16 cellular contexts compared by ENCODE assay signal in the genomic region with DNA sequence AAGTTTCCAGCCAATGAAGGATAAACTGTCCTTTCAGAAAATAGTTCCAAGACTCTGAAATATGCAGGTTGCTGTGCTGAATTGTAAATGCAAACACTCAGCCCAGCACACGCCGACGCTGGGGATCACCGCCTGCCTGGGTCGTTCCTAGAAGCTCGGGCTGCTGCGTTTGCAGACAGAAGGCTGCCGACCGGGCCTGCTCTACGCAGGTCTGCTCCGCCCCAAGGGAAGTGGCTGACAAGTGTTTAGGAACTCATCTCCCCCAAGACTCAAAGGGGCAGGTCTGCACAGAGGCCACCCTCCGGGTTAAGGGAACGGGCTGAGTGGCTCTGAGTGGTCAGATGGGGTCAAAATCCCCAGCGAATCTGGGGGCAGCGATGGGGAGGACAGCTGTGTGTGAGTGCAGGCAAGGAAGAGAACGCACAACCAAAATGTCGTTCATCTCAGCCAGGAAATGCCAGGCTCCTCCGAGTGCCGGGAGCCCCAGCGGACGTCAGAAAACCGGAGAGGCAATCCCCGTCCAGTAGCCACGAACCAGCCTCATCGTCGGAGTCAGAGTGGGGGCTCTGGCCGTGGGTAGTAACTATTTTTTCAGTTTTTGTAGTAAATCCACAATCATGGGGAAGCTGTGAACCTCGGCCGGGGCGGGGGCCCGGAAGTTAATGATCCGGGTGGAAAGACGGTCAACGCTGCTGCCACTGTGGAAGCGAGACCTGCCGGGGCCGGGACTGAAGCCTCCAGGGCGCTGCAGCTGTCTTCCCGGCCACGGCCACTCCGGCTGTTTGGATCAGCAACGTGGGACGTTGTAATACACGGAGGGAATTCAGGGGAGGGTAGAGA. TPM values are rescaled to one million over a fixed set of nuclear protein-coding genes. Genes with fewer than 3 reads are reported as not detected.
DNase-seq lines count a peak whose midpoint lies in the region; ATAC-seq and TF ChIP-seq lines count a peak whose summit lies in the region.
"Had no signal": no experiment of that assay in that cellular context is flagged by ENCODE, and none has a peak within 500 bp of the region (broad histone marks: within the 10 kb centered on the region; RNA-seq: fewer than 3 reads in every experiment).

No MANE protein-coding gene starts in this region.

- no peak for TF ChIP-seq CTCF in activated CD8-positive, alpha-beta T cell treated with anti-CD3 and anti-CD28 coated beads for 36 hours (IDR thresholded peaks at IDR 0.05)
- TF ChIP-seq CTCF in mammary epithelial cell (conservative IDR thresholded peaks at IDR 0.05 in 1 of 2, IDR thresholded peaks at IDR 0.05 in 1 of 2; ENCODE audit: extremely low read depth in 1 of 2, insufficient read depth in 1 of 2, low read depth in 1 of 2, low read length in 2 of 2) = no peak

- WGBS in mammary epithelial cell (ENCODE audit: low coverage, missing lambda C conversion rate) = 20% methylated on average over 35 of the region's 44 CpGs
- WGBS in aorta, 2 donors = 23% methylated on average over 44 of the region's 44 CpGs

- ATAC-seq in activated CD8-positive, alpha-beta T cell treated with anti-CD3 and anti-CD28 coated beads for 36 hours = no peak
- ATAC-seq in stimulated activated naive CD8-positive, alpha-beta T cell treated with anti-CD3 and anti-CD28 coated beads, Interleukin-15, Interleukin-2, amounts not matched to agents 100 U/mL and 50 U/mL, for 24 hours = no peak
- no peak for ATAC-seq in aorta (ENCODE audit: low FRiP score)

- H3K27me3 Mint-ChIP-seq in activated CD8-positive, alpha-beta T cell treated with anti-CD3 and anti-CD28 coated beads for 36 hours = peaks cover 23% of the 10 kb centered on the region
- H3K27me3 Mint-ChIP-seq in immature natural killer cell (ENCODE audit: low read depth in 3 of 3) = peaks cover 5 to 6% (median 5%) of the 10 kb centered on the region in 3 donors

- H3K9me3 ChIP-seq in mammary epithelial cell (replicated peaks; ENCODE audit: insufficient read depth, low read length) = peaks cover 17% of the 10 kb centered on the region
- H3K9me3 ChIP-seq in aorta (ENCODE audit: control insufficient read depth, low read length) = no peaks in the 10 kb centered on the region
- H3K9me3 ChIP-seq: colonic mucosa had no signal

- H3K4me3 ChIP-seq in mammary epithelial cell (replicated peaks in 1 of 3; ENCODE audit: insufficient read depth in 1 of 3, low read depth in 2 of 3, low read length in 3 of 3) (no peak overlapping the region), aorta (ENCODE audit: low read length in 2 of 2) (no peak overlapping the region)
- H3K4me3 ChIP-seq: colonic mucosa had no signal

- H3K4me3 Mint-ChIP-seq in activated CD8-positive, alpha-beta T cell treated with anti-CD3 and anti-CD28 coated beads for 36 hours = peak overlapping the region; percentile 43
- H3K4me3 Mint-ChIP-seq in immature natural killer cell = peak overlapping the region; percentile 58 to 80 (median 70)
- H3K4me3 Mint-ChIP-seq: H9 had no signal

- peak overlapping the region; percentile 38 for H3K27ac Mint-ChIP-seq in activated CD8-positive, alpha-beta T cell treated with anti-CD3 and anti-CD28 coated beads for 36 hours
- H3K27ac Mint-ChIP-seq in immature natural killer cell = peak overlapping the region in 4 of 6 donors; percentile 70 to 84 (median 84)
- H3K27ac Mint-ChIP-seq: H9 had no signal

- no peaks in the 10 kb centered on the region for H3K9me3 Mint-ChIP-seq in activated CD8-positive, alpha-beta T cell treated with anti-CD3 and anti-CD28 coated beads for 36 hours
- peaks cover 0 to 2% (median 0%) of the 10 kb centered on the region in 6 donors for H3K9me3 Mint-ChIP-seq in immature natural killer cell
- H3K9me3 Mint-ChIP-seq: H9, nephron had no signal

- H3K27me3 ChIP-seq in mammary epithelial cell (ENCODE audit: insufficient read depth, low read length) (peaks cover 3% of the 10 kb centered on the region), aorta (ENCODE audit: control insufficient read depth in 1 of 2, insufficient read depth in 2 of 2, low read length in 1 of 2) (no peaks in the 10 kb centered on the region)

- no peaks in the 10 kb centered on the region for H3K79me2 ChIP-seq in mammary epithelial cell (ENCODE audit: insufficient read depth, low read length)

- peaks cover 3% of the 10 kb centered on the region for H3K4me1 ChIP-seq in mammary epithelial cell (ENCODE audit: insufficient read depth, low read length)
- no peaks in the 10 kb centered on the region for H3K4me1 ChIP-seq in aorta (ENCODE audit: control insufficient read depth in 1 of 2, insufficient read depth in 2 of 2, low read length in 2 of 2)
- H3K4me1 ChIP-seq: colonic mucosa had no signal

- POLR2A ChIA-PET in activated CD8-positive, alpha-beta T cell treated with anti-CD3 and anti-CD28 coated beads for 36 hours (lab: Charles Lee) = no interaction called here

- CTCF ChIA-PET in activated CD8-positive, alpha-beta T cell treated with anti-CD3 and anti-CD28 coated beads for 36 hours (lab: Charles Lee) = no interaction called here
- CTCF ChIA-PET in mammary epithelial cell (lab: Charles Lee; ENCODE audit: low non-redundant PET) = no interaction called here

- H3K4me2 ChIP-seq in mammary epithelial cell (ENCODE audit: insufficient read depth, low read depth, low read length) = no peak overlapping the region

- H3K27ac ChIP-seq in mammary epithelial cell (ENCODE audit: insufficient read depth, low read depth, low read length) = no peak overlapping the region
- no peak overlapping the region for H3K27ac ChIP-seq in aorta (ENCODE audit: low read depth in 1 of 2, low read length in 2 of 2)
- H3K27ac ChIP-seq: colonic mucosa had no signal

- peak; percentile 27 for DNase-seq in activated T-cell treated with anti-CD3 and anti-CD28 coated beads, Interleukin-2, amount 50 U/mL, for 1 hour
- no peak for DNase-seq in activated T-cell treated with anti-CD3 and anti-CD28 coated beads for 4 hours
- DNase-seq in activated CD8-positive, alpha-beta T cell treated with anti-CD3 and anti-CD28 coated beads for 36 hours = peak; percentile 40
- peak; percentile 18 to 30 (median 21) for DNase-seq in immature natural killer cell
- DNase-seq in stimulated activated naive CD8-positive, alpha-beta T cell treated with anti-CD3 and anti-CD28 coated beads, Interleukin-15, Interleukin-2, amounts not matched to agents 100 U/mL and 50 U/mL, for 24 hours = peak; percentile 22
- DNase-seq in mammary epithelial cell = no peak
- no peak for DNase-seq in GM03348 (ENCODE audit: low spot score)
- no peak for DNase-seq in aorta
- DNase-seq: colonic mucosa, EL, H9, NCI-H1048, NCI-H446 had no signal

- dilution Hi-C loops in mammary epithelial cell (cut with HindIII; ENCODE audit: low sequenced_read_pairs) = loop anchor here (10.0 kb wide), 1 partner anchor 49 kb away; no protein-coding TSS in a partner anchor

- no peaks in the 10 kb centered on the region for H3K36me3 Mint-ChIP-seq in activated CD8-positive, alpha-beta T cell treated with anti-CD3 and anti-CD28 coated beads for 36 hours (ENCODE audit: low read depth)
- H3K36me3 Mint-ChIP-seq in immature natural killer cell = no peaks in the 10 kb centered on the region

- H4K20me1 ChIP-seq in mammary epithelial cell (ENCODE audit: insufficient read depth, low read length) = no peaks in the 10 kb centered on the region

- no TSS peak for BruUV-seq in mammary epithelial cell (replicated peaks; lab: Mats Ljungman, UMichigan)

- peaks cover 22% of the 10 kb centered on the region for H3K4me1 Mint-ChIP-seq in activated CD8-positive, alpha-beta T cell treated with anti-CD3 and anti-CD28 coated beads for 36 hours (ENCODE audit: low read depth)
- peaks cover 0 to 3% of the 10 kb centered on the region in 2 donors for H3K4me1 Mint-ChIP-seq in immature natural killer cell

- intact Hi-C loops in activated CD8-positive, alpha-beta T cell treated with anti-CD3 and anti-CD28 coated beads for 36 hours (cut with micrococcal nuclease) = no loop called here
- intact Hi-C loops in mammary epithelial cell (cut with micrococcal nuclease) = no loop called here
- intact Hi-C loops in aorta (cut with DNase I) = no loop called here

- H3K36me3 ChIP-seq in mammary epithelial cell (ENCODE audit: insufficient read depth, low read length) (no peaks in the 10 kb centered on the region), aorta (ENCODE audit: control insufficient read depth in 1 of 2, insufficient read depth in 2 of 2, low read length in 1 of 2) (no peaks in the 10 kb centered on the region)
- H3K36me3 ChIP-seq: colonic mucosa had no signal

- H3K9ac ChIP-seq in mammary epithelial cell (ENCODE audit: insufficient read depth, low read length) = no peak overlapping the region

- in situ Hi-C loops in mammary epithelial cell (cut with MboI; ENCODE audit: low sequenced_read_pairs in 2 of 2) = no loop called here

- H2AFZ ChIP-seq in mammary epithelial cell (ENCODE audit: low read depth, low read length) = no peak overlapping the region

RNA-seq across cellular contexts. Expression of a gene that starts 6.0 kb away (rescaled TPM):
- total RNA-seq in activated CD8-positive, alpha-beta T cell treated with anti-CD3 and anti-CD28 coated beads for 36 hours = not detected
- not detected for polyA plus RNA-seq in immature natural killer cell
- not detected for total RNA-seq in mammary epithelial cell
- polyA plus RNA-seq in mammary epithelial cell = not detected
- polyA minus RNA-seq in mammary epithelial cell = not detected
- total RNA-seq in aorta = under 1 TPM; 0.62 to 0.84 TPM
- polyA plus RNA-seq in aorta = not detected
- total RNA-seq: HT1080 had no signal
- polyA plus RNA-seq: AG04450 had no signal

Comparison
In these comparisons a context has a peak if more than half of its experiments do, and no peak if none do; other contexts are left out.
1. DNase-seq: peak in activated T-cell treated with anti-CD3 and anti-CD28 coated beads, Interleukin-2, amount 50 U/mL, for 1 hour (single experiment), activated CD8-positive, alpha-beta T cell treated with anti-CD3 and anti-CD28 coated beads for 36 hours (single experiment), immature natural killer cell (3 of 3) and stimulated activated naive CD8-positive, alpha-beta T cell treated with anti-CD3 and anti-CD28 coated beads, Interleukin-15, Interleukin-2, amounts not matched to agents 100 U/mL and 50 U/mL, for 24 hours (single experiment); none in activated T-cell treated with anti-CD3 and anti-CD28 coated beads for 4 hours (single experiment), mammary epithelial cell (single experiment), GM03348 (single experiment) and aorta (0 of 2).